ENCODE assay signal across 11 cellular contexts in genomic region chr17:58991718-58992331, GRCh38.
DNase-seq lines count a peak whose midpoint lies in the region; ATAC-seq, FAIRE-seq and TF ChIP-seq lines count a peak whose summit lies in the region.
"Had no signal": no experiment of that assay in that cellular context is flagged by ENCODE, and none has a peak within 500 bp of the region (broad histone marks: within the 10 kb centered on the region; RNA-seq: fewer than 3 reads in every experiment).

No MANE protein-coding gene starts in this region.

- peaks cover 0 to 3% of the 10 kb centered on the region in 2 donors for H3K4me1 ChIP-seq in lung (ENCODE audit: control insufficient read depth in 2 of 2, insufficient read depth in 2 of 2, low read length in 2 of 2)

- peaks cover 14% of the 10 kb centered on the region for H3K36me3 Mint-ChIP-seq in T-helper 1 cell treated with Interleukin-12 subunit alpha and Interleukin-12 subunit beta and Interleukin-4 antibody, amounts not matched to agents 30 μg/mL and 1 μg/mL, for 36 hours (ENCODE audit: low read depth)
- H3K36me3 Mint-ChIP-seq in MCF 10A (ENCODE audit: insufficient read depth, unreplicated experiment) = peaks cover 13% of the 10 kb centered on the region
- peaks cover 12% of the 10 kb centered on the region for H3K36me3 Mint-ChIP-seq in activated CD8-positive, alpha-beta T cell treated with anti-CD3 and anti-CD28 coated beads, Interleukin-2, amount 10 ng/mL, durations not matched to agents 7 days and 5 days (ENCODE audit: low read depth)

- H3K4me1 Mint-ChIP-seq in T-helper 1 cell treated with Interleukin-12 subunit alpha and Interleukin-12 subunit beta and Interleukin-4 antibody, amounts not matched to agents 30 μg/mL and 1 μg/mL, for 36 hours (ENCODE audit: low read depth) = peaks cover 9% of the 10 kb centered on the region
- H3K4me1 Mint-ChIP-seq in MCF 10A (ENCODE audit: insufficient read depth, unreplicated experiment) = no peaks in the 10 kb centered on the region
- no peaks in the 10 kb centered on the region for H3K4me1 Mint-ChIP-seq in activated CD8-positive, alpha-beta T cell treated with anti-CD3 and anti-CD28 coated beads, Interleukin-2, amount 10 ng/mL, durations not matched to agents 7 days and 5 days (ENCODE audit: low read depth)

- H3K4me3 ChIP-seq in GM06990 (replicated peaks; ENCODE audit: low read depth, low read length) (no peak overlapping the region), lung (no peak overlapping the region)

- no peak for TF ChIP-seq CTCF in GM06990 (IDR thresholded peaks at IDR 0.05; ENCODE audit: insufficient read depth, low read length, poor library complexity, severe bottlenecking)
- no peak for TF ChIP-seq CTCF in lung (IDR thresholded peaks at IDR 0.05; ENCODE audit: control extremely low read depth, extremely low read depth)
- no peak for TF ChIP-seq CTCF in MCF 10A (IDR thresholded peaks at IDR 0.05; ENCODE audit: unreplicated experiment)

- no peak for TF ChIP-seq POLR2A in H54 (IDR thresholded peaks at IDR 0.05; ENCODE audit: low read depth, low read length)

- 70 to 89% methylated on average over 4 of the region's 4 CpGs for WGBS in lung, 2 donors

- peak; percentile 37 for DNase-seq in GM06990 (ENCODE audit: extremely low read depth, insufficient read length)
- peak; percentile 15 for DNase-seq in H54 (ENCODE audit: insufficient read length, low spot score)
- peak; percentile 69 for DNase-seq in lung (ENCODE audit: low spot score)
- DNase-seq in MCF 10A (ENCODE audit: unreplicated experiment) = no peak
- DNase-seq in activated CD8-positive, alpha-beta T cell treated with anti-CD3 and anti-CD28 coated beads, Interleukin-2, amount 10 ng/mL, durations not matched to agents 7 days and 5 days = no peak
- no peak for DNase-seq in LoVo (ENCODE audit: low spot score)
- DNase-seq: KG1 had no signal

- no TSS peak for BruUV-seq in MCF 10A (replicated peaks; lab: Mats Ljungman, UMichigan)

- H3K9me3 Mint-ChIP-seq in T-helper 1 cell treated with Interleukin-12 subunit alpha and Interleukin-12 subunit beta and Interleukin-4 antibody, amounts not matched to agents 30 μg/mL and 1 μg/mL, for 36 hours = no peaks in the 10 kb centered on the region
- H3K9me3 Mint-ChIP-seq in MCF 10A (ENCODE audit: unreplicated experiment) = no peaks in the 10 kb centered on the region
- H3K9me3 Mint-ChIP-seq in activated CD8-positive, alpha-beta T cell treated with anti-CD3 and anti-CD28 coated beads, Interleukin-2, amount 10 ng/mL, durations not matched to agents 7 days and 5 days (ENCODE audit: insufficient read depth) = no peaks in the 10 kb centered on the region

- no peak overlapping the region for H3K27ac ChIP-seq in lung (ENCODE audit: low read depth in 1 of 2, low read length in 1 of 2)
- H3K27ac ChIP-seq: neutrophil had no signal

- FAIRE-seq in H54 (lab: Jason Lieb, UNC) = peak; percentile 60
- FAIRE-seq: endometrium had no signal

- no peaks in the 10 kb centered on the region; the same call in 1 of the 2 replicates for H3K36me3 ChIP-seq in GM06990 (ENCODE audit: control insufficient read depth, insufficient read depth, low read length)
- H3K36me3 ChIP-seq in lung (ENCODE audit: control insufficient read depth in 2 of 2, insufficient read depth in 2 of 2, low read length in 2 of 2) = peaks cover 3 to 6% of the 10 kb centered on the region in 2 donors
- H3K36me3 ChIP-seq: neutrophil had no signal

- no peak overlapping the region for H3K4me3 Mint-ChIP-seq in T-helper 1 cell treated with Interleukin-12 subunit alpha and Interleukin-12 subunit beta and Interleukin-4 antibody, amounts not matched to agents 30 μg/mL and 1 μg/mL, for 36 hours
- no peak overlapping the region for H3K4me3 Mint-ChIP-seq in MCF 10A (ENCODE audit: unreplicated experiment)
- no peak overlapping the region for H3K4me3 Mint-ChIP-seq in activated CD8-positive, alpha-beta T cell treated with anti-CD3 and anti-CD28 coated beads, Interleukin-2, amount 10 ng/mL, durations not matched to agents 7 days and 5 days

- POLR2A ChIA-PET in MCF 10A (lab: Yijun Ruan, JAX) = interaction anchor here (0.6 to 1.1 kb wide), 4 partner anchors 13 to 251 kb away, joined by 3 to 4 read pairs (median 3); no protein-coding TSS in a partner anchor
- POLR2A ChIA-PET in activated CD8-positive, alpha-beta T cell treated with anti-CD3 and anti-CD28 coated beads, Interleukin-2, amount 10 ng/mL, durations not matched to agents 7 days and 5 days (lab: Charles Lee) = no interaction called here

- H3K27me3 ChIP-seq in GM06990 (replicated peaks; ENCODE audit: control insufficient read depth, insufficient read depth, low read length) (no peaks in the 10 kb centered on the region), lung (ENCODE audit: control insufficient read depth, insufficient read depth) (no peaks in the 10 kb centered on the region)
- H3K27me3 ChIP-seq: neutrophil had no signal

- intact Hi-C loops in MCF 10A (cut with micrococcal nuclease) = no loop called here

- peak; percentile 77 for ATAC-seq in lung (ENCODE audit: insufficient read depth, low FRiP score)
- ATAC-seq in HG03139 (IDR thresholded peaks at IDR 0.05; ENCODE audit: unreplicated experiment) = no peak
- no peak for ATAC-seq in activated CD8-positive, alpha-beta T cell treated with anti-CD3 and anti-CD28 coated beads, Interleukin-2, amount 10 ng/mL, durations not matched to agents 7 days and 5 days

- H3K9me3 ChIP-seq in lung (ENCODE audit: control insufficient read depth in 2 of 2, insufficient read depth in 1 of 2, low read length in 1 of 2) = no peaks in the 10 kb centered on the region
- H3K9me3 ChIP-seq: neutrophil had no signal

- CTCF ChIA-PET in MCF 10A (lab: Yijun Ruan, JAX) = interaction anchor here (1.1 kb wide), 2 partner anchors 14 to 473 kb away, joined by 3 read pairs; no protein-coding TSS in a partner anchor
- CTCF ChIA-PET in activated CD8-positive, alpha-beta T cell treated with anti-CD3 and anti-CD28 coated beads, Interleukin-2, amount 10 ng/mL, durations not matched to agents 7 days and 5 days (lab: Charles Lee) = interaction anchor here (1.3 kb wide), 1 partner anchor 14 kb away, joined by 4 read pairs; no protein-coding TSS in a partner anchor

- H3K27me3 Mint-ChIP-seq in T-helper 1 cell treated with Interleukin-12 subunit alpha and Interleukin-12 subunit beta and Interleukin-4 antibody, amounts not matched to agents 30 μg/mL and 1 μg/mL, for 36 hours (ENCODE audit: low read depth) = no peaks in the 10 kb centered on the region
- H3K27me3 Mint-ChIP-seq in MCF 10A (ENCODE audit: insufficient read depth, unreplicated experiment) = no peaks in the 10 kb centered on the region
- H3K27me3 Mint-ChIP-seq in activated CD8-positive, alpha-beta T cell treated with anti-CD3 and anti-CD28 coated beads, Interleukin-2, amount 10 ng/mL, durations not matched to agents 7 days and 5 days (ENCODE audit: low read depth) = no peaks in the 10 kb centered on the region

- H3K27ac Mint-ChIP-seq in T-helper 1 cell treated with Interleukin-12 subunit alpha and Interleukin-12 subunit beta and Interleukin-4 antibody, amounts not matched to agents 30 μg/mL and 1 μg/mL, for 36 hours = peak overlapping the region; percentile 1
- no peak overlapping the region for H3K27ac Mint-ChIP-seq in MCF 10A (ENCODE audit: low read depth, unreplicated experiment)
- no peak overlapping the region for H3K27ac Mint-ChIP-seq in activated CD8-positive, alpha-beta T cell treated with anti-CD3 and anti-CD28 coated beads, Interleukin-2, amount 10 ng/mL, durations not matched to agents 7 days and 5 days

Comparison
In these comparisons a context has a peak if more than half of its experiments do, and no peak if none do; other contexts are left out.
1. DNase-seq: peak in GM06990 (single experiment), H54 (single experiment) and lung (single experiment); none in MCF 10A (single experiment), activated CD8-positive, alpha-beta T cell treated with anti-CD3 and anti-CD28 coated beads, Interleukin-2, amount 10 ng/mL, durations not matched to agents 7 days and 5 days (single experiment) and LoVo (single experiment).